1 cellular context compared by ENCODE assay signal in the genomic region with DNA sequence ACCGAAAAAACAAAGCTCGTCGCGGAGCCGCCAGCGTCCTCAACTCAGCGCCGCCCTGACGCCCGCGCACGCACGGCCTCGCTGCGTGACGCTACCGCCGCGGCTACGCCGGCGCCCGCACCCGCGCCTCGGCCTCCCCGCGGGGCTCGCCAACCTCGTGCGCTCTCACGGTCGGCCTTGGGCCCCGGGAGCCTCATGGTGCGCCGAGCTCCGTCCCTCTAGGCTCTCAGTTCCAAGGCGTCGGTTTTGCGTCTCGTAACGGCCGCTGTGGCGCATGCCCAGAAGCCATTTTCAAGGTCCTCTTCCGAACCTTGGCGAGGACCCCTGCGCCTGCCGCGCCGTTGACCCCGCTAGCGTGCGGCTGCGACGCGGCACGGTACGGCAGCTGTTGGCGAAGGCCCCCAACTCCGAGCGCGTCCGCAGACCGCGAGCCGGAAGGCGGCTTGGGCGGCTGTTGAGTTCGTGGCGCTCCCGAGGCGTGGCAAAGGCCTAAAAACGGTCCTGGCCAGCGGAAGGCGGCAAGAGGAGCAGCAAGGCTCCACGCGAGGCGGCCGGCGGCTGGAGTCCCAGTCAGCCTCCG.
TF ChIP-seq lines count a peak whose summit lies in the region.

A gene (minus strand): TSS at position 64 of the 580 bp plus-strand sequence. CDS start 1,209 bp downstream, outside the sequence.

TF ChIP-seq in GM12878, 131 proteins besides CTCF, POLR2A, EP300 and RAD21 (continued from another document):
- TF ChIP-seq, protein P1, sequence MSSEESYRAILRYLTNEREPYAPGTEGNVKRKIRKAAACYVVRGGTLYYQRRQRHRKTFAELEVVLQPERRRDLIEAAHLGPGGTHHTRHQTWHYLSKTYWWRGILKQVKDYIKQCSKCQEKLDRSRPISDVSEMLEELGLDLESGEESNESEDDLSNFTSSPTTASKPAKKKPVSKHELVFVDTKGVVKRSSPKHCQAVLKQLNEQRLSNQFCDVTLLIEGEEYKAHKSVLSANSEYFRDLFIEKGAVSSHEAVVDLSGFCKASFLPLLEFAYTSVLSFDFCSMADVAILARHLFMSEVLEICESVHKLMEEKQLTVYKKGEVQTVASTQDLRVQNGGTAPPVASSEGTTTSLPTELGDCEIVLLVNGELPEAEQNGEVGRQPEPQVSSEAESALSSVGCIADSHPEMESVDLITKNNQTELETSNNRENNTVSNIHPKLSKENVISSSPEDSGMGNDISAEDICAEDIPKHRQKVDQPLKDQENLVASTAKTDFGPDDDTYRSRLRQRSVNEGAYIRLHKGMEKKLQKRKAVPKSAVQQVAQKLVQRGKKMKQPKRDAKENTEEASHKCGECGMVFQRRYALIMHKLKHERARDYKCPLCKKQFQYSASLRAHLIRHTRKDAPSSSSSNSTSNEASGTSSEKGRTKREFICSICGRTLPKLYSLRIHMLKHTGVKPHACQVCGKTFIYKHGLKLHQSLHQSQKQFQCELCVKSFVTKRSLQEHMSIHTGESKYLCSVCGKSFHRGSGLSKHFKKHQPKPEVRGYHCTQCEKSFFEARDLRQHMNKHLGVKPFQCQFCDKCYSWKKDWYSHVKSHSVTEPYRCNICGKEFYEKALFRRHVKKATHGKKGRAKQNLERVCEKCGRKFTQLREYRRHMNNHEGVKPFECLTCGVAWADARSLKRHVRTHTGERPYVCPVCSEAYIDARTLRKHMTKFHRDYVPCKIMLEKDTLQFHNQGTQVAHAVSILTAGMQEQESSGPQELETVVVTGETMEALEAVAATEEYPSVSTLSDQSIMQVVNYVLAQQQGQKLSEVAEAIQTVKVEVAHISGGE (CRISPR knock-in tag; IDR thresholded peaks at IDR 0.05), result no peak
- TF ChIP-seq TAF1 (IDR thresholded peaks at IDR 0.05; ENCODE audit: borderline replicate concordance, low read depth, low read length) (peak; percentile 71; the same call in 1 of the 2 replicates), ETV6 (conservative IDR thresholded peaks at IDR 0.05 in 1 of 2, IDR thresholded peaks at IDR 0.05 in 1 of 2; ENCODE audit: borderline replicate concordance in 1 of 2, low read depth in 1 of 2) (no peak), JUNB (IDR thresholded peaks at IDR 0.05) (no peak), HDAC2 (IDR thresholded peaks at IDR 0.05) (no peak), SIN3A (IDR thresholded peaks at IDR 0.05; ENCODE audit: low read depth, low read length) (peak; percentile 77), ZNF207 (IDR thresholded peaks at IDR 0.05; ENCODE audit: borderline replicate concordance) (peak; percentile 93), MYB (IDR thresholded peaks at IDR 0.05; ENCODE audit: borderline replicate concordance, low read depth, low read length) (no peak), KLF5 (IDR thresholded peaks at IDR 0.05; ENCODE audit: partially characterized antibody) (peak; percentile 83), ZBED1 (IDR thresholded peaks at IDR 0.05; ENCODE audit: borderline replicate concordance) (no peak), FOXM1 (IDR thresholded peaks at IDR 0.05; ENCODE audit: low read depth, low read length) (no peak), IKZF1 (conservative IDR thresholded peaks at IDR 0.05) (peak; percentile 92)
- TF ChIP-seq, protein P2, sequence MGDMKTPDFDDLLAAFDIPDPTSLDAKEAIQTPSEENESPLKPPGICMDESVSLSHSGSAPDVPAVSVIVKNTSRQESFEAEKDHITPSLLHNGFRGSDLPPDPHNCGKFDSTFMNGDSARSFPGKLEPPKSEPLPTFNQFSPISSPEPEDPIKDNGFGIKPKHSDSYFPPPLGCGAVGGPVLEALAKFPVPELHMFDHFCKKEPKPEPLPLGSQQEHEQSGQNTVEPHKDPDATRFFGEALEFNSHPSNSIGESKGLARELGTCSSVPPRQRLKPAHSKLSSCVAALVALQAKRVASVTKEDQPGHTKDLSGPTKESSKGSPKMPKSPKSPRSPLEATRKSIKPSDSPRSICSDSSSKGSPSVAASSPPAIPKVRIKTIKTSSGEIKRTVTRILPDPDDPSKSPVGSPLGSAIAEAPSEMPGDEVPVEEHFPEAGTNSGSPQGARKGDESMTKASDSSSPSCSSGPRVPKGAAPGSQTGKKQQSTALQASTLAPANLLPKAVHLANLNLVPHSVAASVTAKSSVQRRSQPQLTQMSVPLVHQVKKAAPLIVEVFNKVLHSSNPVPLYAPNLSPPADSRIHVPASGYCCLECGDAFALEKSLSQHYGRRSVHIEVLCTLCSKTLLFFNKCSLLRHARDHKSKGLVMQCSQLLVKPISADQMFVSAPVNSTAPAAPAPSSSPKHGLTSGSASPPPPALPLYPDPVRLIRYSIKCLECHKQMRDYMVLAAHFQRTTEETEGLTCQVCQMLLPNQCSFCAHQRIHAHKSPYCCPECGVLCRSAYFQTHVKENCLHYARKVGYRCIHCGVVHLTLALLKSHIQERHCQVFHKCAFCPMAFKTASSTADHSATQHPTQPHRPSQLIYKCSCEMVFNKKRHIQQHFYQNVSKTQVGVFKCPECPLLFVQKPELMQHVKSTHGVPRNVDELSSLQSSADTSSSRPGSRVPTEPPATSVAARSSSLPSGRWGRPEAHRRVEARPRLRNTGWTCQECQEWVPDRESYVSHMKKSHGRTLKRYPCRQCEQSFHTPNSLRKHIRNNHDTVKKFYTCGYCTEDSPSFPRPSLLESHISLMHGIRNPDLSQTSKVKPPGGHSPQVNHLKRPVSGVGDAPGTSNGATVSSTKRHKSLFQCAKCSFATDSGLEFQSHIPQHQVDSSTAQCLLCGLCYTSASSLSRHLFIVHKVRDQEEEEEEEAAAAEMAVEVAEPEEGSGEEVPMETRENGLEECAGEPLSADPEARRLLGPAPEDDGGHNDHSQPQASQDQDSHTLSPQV (IDR thresholded peaks at IDR 0.05), result peak; percentile 40; the same call in 1 of the 2 replicates
- TF ChIP-seq, protein P3, sequence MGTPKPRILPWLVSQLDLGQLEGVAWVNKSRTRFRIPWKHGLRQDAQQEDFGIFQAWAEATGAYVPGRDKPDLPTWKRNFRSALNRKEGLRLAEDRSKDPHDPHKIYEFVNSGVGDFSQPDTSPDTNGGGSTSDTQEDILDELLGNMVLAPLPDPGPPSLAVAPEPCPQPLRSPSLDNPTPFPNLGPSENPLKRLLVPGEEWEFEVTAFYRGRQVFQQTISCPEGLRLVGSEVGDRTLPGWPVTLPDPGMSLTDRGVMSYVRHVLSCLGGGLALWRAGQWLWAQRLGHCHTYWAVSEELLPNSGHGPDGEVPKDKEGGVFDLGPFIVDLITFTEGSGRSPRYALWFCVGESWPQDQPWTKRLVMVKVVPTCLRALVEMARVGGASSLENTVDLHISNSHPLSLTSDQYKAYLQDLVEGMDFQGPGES (IDR thresholded peaks at IDR 0.05), result no peak
